In the genomic region with DNA sequence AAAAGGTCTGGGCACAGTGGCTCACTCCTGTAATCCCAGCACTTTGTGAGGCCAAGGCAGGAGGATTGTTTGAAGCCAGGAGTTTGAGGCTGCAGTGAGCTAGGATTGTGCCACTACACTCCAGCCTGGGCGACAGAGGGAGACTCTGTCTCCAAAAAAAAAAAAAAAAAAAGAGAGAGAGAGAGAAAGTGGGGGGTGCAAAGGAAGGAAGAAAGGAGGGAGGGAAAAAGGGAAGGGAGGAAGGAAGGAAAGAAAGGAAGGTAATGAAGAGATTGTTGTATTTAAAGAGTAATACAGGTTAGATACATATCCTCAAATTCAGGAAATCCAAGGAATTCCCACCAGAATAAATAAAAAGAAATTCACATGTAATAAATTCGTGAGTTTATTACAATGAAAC, we compare ENCODE assay signal across 27 cellular contexts.
"Had no signal": no experiment of that assay in that cellular context is flagged by ENCODE, and none has a peak within 500 bp of the region (broad histone marks: within the 10 kb centered on the region; RNA-seq: fewer than 3 reads in every experiment).

No MANE protein-coding gene starts in this region.

- H3K36me3 ChIP-seq: stomach, suprapubic skin, thoracic aorta, thyroid gland, tibial artery, tibial nerve, transverse colon, upper lobe of left lung, upper lobe of right lung, uterus, vagina had no signal

- H3K9me3 ChIP-seq: stomach, suprapubic skin, testis, thoracic aorta, thyroid gland, tibial artery, tibial nerve, transverse colon, upper lobe of left lung, upper lobe of right lung, uterus, vagina had no signal

- H3K27me3 ChIP-seq: stomach, suprapubic skin, testis, thyroid gland, tibial artery, tibial nerve, transverse colon, upper lobe of left lung, upper lobe of right lung, uterus, vagina had no signal

- H3K27ac ChIP-seq: stomach, suprapubic skin, testis, thoracic aorta, thyroid gland, tibial artery, tibial nerve, transverse colon, upper lobe of left lung, upper lobe of right lung, uterus, vagina had no signal

- FAIRE-seq: urothelium cell line had no signal

- H3K4me1 ChIP-seq: stomach, suprapubic skin, testis, thyroid gland, tibial artery, tibial nerve, transverse colon, upper lobe of left lung, upper lobe of right lung, uterus, vagina had no signal

- DNase-seq: stimulated activated CD4-positive, alpha-beta T cell treated with anti-CD3 and anti-CD28 coated beads, Interleukin-2, amount 100 ng/mL, for 48 hours; stimulated activated CD4-positive, alpha-beta T cell treated with anti-CD3 and anti-CD28 coated beads, Interleukin-4, amount 100 ng/mL, for 1 hour; stimulated activated CD4-positive, alpha-beta T cell treated with anti-CD3 and anti-CD28 coated beads, Interleukin-4, amount 100 ng/mL, for 24 hours; stimulated activated CD4-positive, alpha-beta T cell treated with anti-CD3 and anti-CD28 coated beads, Interleukin-4, amount 100 ng/mL, for 4 hours; stimulated activated CD8-positive, alpha-beta memory T cell treated with anti-CD3 and anti-CD28 coated beads, Interleukin-4, amount 100 ng/mL, for 48 hours; stimulated activated naive B cell treated with anti-CD40 and anti-IgM and Interleukin-4, amounts not matched to agents 10 μg/mL and 1 μg/mL and 100 μg/mL, for 72 hours; stimulated activated naive CD4-positive, alpha-beta T cell; stimulated activated naive CD4-positive, alpha-beta T cell treated with Interleukin-2 at 50 U/mL for 16 hours; stimulated activated naive CD8-positive, alpha-beta T cell treated with anti-CD3 and anti-CD28 coated beads, Interleukin-15, amount 100 ng/mL, for 72 hours; stimulated activated naive CD8-positive, alpha-beta T cell treated with anti-CD3 and anti-CD28 coated beads, Interleukin-15, Interleukin-2, amounts not matched to agents 100 U/mL and 50 U/mL, for 24 hours; stomach; substantia nigra; testis; thyroid gland; tibial artery; transverse colon; trophoblast cell; upper lobe of left lung; upper lobe of right lung; uterus had no signal

- ATAC-seq: stimulated activated effector memory CD8-positive, alpha-beta T cell treated with anti-CD3 and anti-CD28 coated beads, Interleukin-12 subunit alpha, Interleukin-12 subunit beta, amount 100 ng/mL, for 72 hours; stimulated activated memory B cell treated with anti-CD40 and anti-IgM and Interleukin-4, amounts not matched to agents 10 μg/mL and 1 μg/mL and 100 μg/mL, for 72 hours; stimulated activated naive B cell treated with anti-CD40 and anti-IgM and Interleukin-4, amounts not matched to agents 10 μg/mL and 1 μg/mL and 100 μg/mL, for 72 hours; stimulated activated naive CD8-positive, alpha-beta T cell treated with anti-CD3 and anti-CD28 coated beads, Interleukin-15, amount 100 ng/mL, for 72 hours; stimulated activated naive CD8-positive, alpha-beta T cell treated with anti-CD3 and anti-CD28 coated beads, Interleukin-15, Interleukin-2, amounts not matched to agents 100 U/mL and 50 U/mL, for 24 hours; upper lobe of right lung had no signal

- H3K4me3 ChIP-seq: stomach, suprapubic skin, testis, thoracic aorta, thyroid gland, tibial artery, tibial nerve, transverse colon, upper lobe of left lung, upper lobe of right lung, uterus, vagina had no signal
